Comparison of ENCODE assay signal across 19 cellular contexts in genomic region chr17:40950176-40950575, GRCh38.
DNase-seq lines count a peak whose midpoint lies in the region; ATAC-seq lines count a peak whose summit lies in the region.
"Had no signal": no experiment of that assay in that cellular context is flagged by ENCODE, and none has a peak within 500 bp of the region (broad histone marks: within the 10 kb centered on the region; RNA-seq: fewer than 3 reads in every experiment).

No MANE protein-coding gene starts in this region.

- DNase-seq in NCI-H1417 treated with DMSO at 0.1 percent for 48 hours (lab: John Stamatoyannopoulos, UW): peak; percentile 51
- DNase-seq in NCI-H69 (lab: John Stamatoyannopoulos, UW): peak; percentile 85
- DNase-seq in islet precursor cell: peak; percentile 12
- no peak for DNase-seq in NCI-H1092 (lab: John Stamatoyannopoulos, UW)
- no peak for DNase-seq in effector memory CD8-positive, alpha-beta T cell
- DNase-seq in activated CD4-positive, CD25-positive, alpha-beta regulatory T cell treated with anti-CD3 and anti-CD28 coated beads, Interleukin-2, amount 50 U/mL, for 72 hours: no peak
- no peak for DNase-seq in stimulated activated effector memory CD8-positive, alpha-beta T cell treated with anti-CD3 and anti-CD28 coated beads, Interleukin-12 subunit alpha, Interleukin-12 subunit beta, amount 100 ng/mL, for 72 hours (ENCODE audit: low spot score in 2 of 2)
- DNase-seq: CD4-positive, alpha-beta T cell; DND-41; MV-4-11; NCI-H2171; NCI-H446; NCI-H526; Peyer's patch; T-cell had no signal

- no peaks in the 10 kb centered on the region for H3K4me1 Mint-ChIP-seq in effector memory CD8-positive, alpha-beta T cell (ENCODE audit: low read depth in 2 of 2)
- no peaks in the 10 kb centered on the region for H3K4me1 Mint-ChIP-seq in stimulated activated effector memory CD8-positive, alpha-beta T cell treated with anti-CD3 and anti-CD28 coated beads, Interleukin-12 subunit alpha, Interleukin-12 subunit beta, amount 100 ng/mL, for 72 hours
- H3K4me1 Mint-ChIP-seq: GM23338, IgD-negative memory B cell had no signal

- H3K27me3 Mint-ChIP-seq in effector memory CD8-positive, alpha-beta T cell: peaks cover 84 to 88% of the 10 kb centered on the region in 2 donors

- H3K27ac Mint-ChIP-seq in effector memory CD8-positive, alpha-beta T cell: no peak overlapping the region
- no peak overlapping the region for H3K27ac Mint-ChIP-seq in stimulated activated effector memory CD8-positive, alpha-beta T cell treated with anti-CD3 and anti-CD28 coated beads, Interleukin-12 subunit alpha, Interleukin-12 subunit beta, amount 100 ng/mL, for 72 hours
- H3K27ac Mint-ChIP-seq: CD4-positive, alpha-beta T cell; GM23338; IgD-negative memory B cell; T-cell had no signal

- H3K9me3 Mint-ChIP-seq in effector memory CD8-positive, alpha-beta T cell: no peaks in the 10 kb centered on the region
- no peaks in the 10 kb centered on the region for H3K9me3 Mint-ChIP-seq in stimulated activated effector memory CD8-positive, alpha-beta T cell treated with anti-CD3 and anti-CD28 coated beads, Interleukin-12 subunit alpha, Interleukin-12 subunit beta, amount 100 ng/mL, for 72 hours
- H3K9me3 Mint-ChIP-seq: CD4-positive, alpha-beta T cell; GM23338; IgD-negative memory B cell; T-cell had no signal

- no peak overlapping the region for H3K4me3 Mint-ChIP-seq in effector memory CD8-positive, alpha-beta T cell
- no peak overlapping the region for H3K4me3 Mint-ChIP-seq in stimulated activated effector memory CD8-positive, alpha-beta T cell treated with anti-CD3 and anti-CD28 coated beads, Interleukin-12 subunit alpha, Interleukin-12 subunit beta, amount 100 ng/mL, for 72 hours
- H3K4me3 Mint-ChIP-seq: CD4-positive, alpha-beta T cell; GM23338; IgD-negative memory B cell; T-cell had no signal

- no peaks in the 10 kb centered on the region for H3K36me3 Mint-ChIP-seq in effector memory CD8-positive, alpha-beta T cell (ENCODE audit: insufficient read depth)
- H3K36me3 Mint-ChIP-seq in stimulated activated effector memory CD8-positive, alpha-beta T cell treated with anti-CD3 and anti-CD28 coated beads, Interleukin-12 subunit alpha, Interleukin-12 subunit beta, amount 100 ng/mL, for 72 hours: no peaks in the 10 kb centered on the region
- H3K36me3 Mint-ChIP-seq: IgD-negative memory B cell, T-cell had no signal

- no peak for ATAC-seq in effector memory CD8-positive, alpha-beta T cell (replicated peaks)
- ATAC-seq in stimulated activated effector memory CD8-positive, alpha-beta T cell treated with anti-CD3 and anti-CD28 coated beads, Interleukin-12 subunit alpha, Interleukin-12 subunit beta, amount 100 ng/mL, for 72 hours: no peak
- ATAC-seq: GM12878, SK-N-SH treated with all-trans-retinoic acid at 6 μM for 48 hours, T-cell had no signal

Comparison
In these comparisons a context has a peak if more than half of its experiments do, and no peak if none do; other contexts are left out.
1. DNase-seq: peak in NCI-H1417 treated with DMSO at 0.1 percent for 48 hours (single experiment), NCI-H69 (single experiment) and islet precursor cell (single experiment); none in NCI-H1092 (single experiment), effector memory CD8-positive, alpha-beta T cell (0 of 3), activated CD4-positive, CD25-positive, alpha-beta regulatory T cell treated with anti-CD3 and anti-CD28 coated beads, Interleukin-2, amount 50 U/mL, for 72 hours (single experiment) and stimulated activated effector memory CD8-positive, alpha-beta T cell treated with anti-CD3 and anti-CD28 coated beads, Interleukin-12 subunit alpha, Interleukin-12 subunit beta, amount 100 ng/mL, for 72 hours (0 of 2).